In genomic region chr3:122514123-122515019, GRCh38 we compare ENCODE assay signal across 8 cellular contexts. TPM values are rescaled to one million over a fixed set of nuclear protein-coding genes. Genes with fewer than 3 reads are reported as not detected.
DNase-seq lines count a peak whose midpoint lies in the region; ATAC-seq and TF ChIP-seq lines count a peak whose summit lies in the region.

KPNA1 (minus strand) TSS chr3:122514939; CDS start chr3:122496565, 18,374 bp downstream.

- H3K27me3 ChIP-seq in WERI-Rb-1 (ENCODE audit: insufficient read depth, low read depth, severe bottlenecking) (no peaks in the 10 kb centered on the region), breast epithelium (no peaks in the 10 kb centered on the region), iPS-20b (ENCODE audit: insufficient read depth, low read length) (no peaks in the 10 kb centered on the region)

- TF ChIP-seq CTCF in WERI-Rb-1 (IDR thresholded peaks at IDR 0.05; ENCODE audit: low read depth, low read length) (no peak), breast epithelium (IDR thresholded peaks at IDR 0.05) (no peak)

- peaks cover 5% of the 10 kb centered on the region for H3K36me3 ChIP-seq in WERI-Rb-1
- H3K36me3 ChIP-seq in breast epithelium: no peaks in the 10 kb centered on the region
- H3K36me3 ChIP-seq in iPS-20b (ENCODE audit: insufficient read depth, low read depth, low read length): no peaks in the 10 kb centered on the region

- peak; percentile 77 for TF ChIP-seq POLR2A in breast epithelium (IDR thresholded peaks at IDR 0.05)

- peak within 1 kb of the TSS; percentile 92 for H3K4me3 ChIP-seq in WERI-Rb-1 (ENCODE audit: low read depth, low read length)
- H3K4me3 ChIP-seq in breast epithelium: peak within 1 kb of the TSS; percentile 85 to 91 (median 88)
- peak within 1 kb of the TSS; percentile 81 for H3K4me3 ChIP-seq in iPS-20b (ENCODE audit: low read length)
- H3K4me3 ChIP-seq in skin epidermis: peak within 1 kb of the TSS; percentile 80 to 95 (median 93)

- H3K4me1 ChIP-seq in breast epithelium: peaks cover 0 to 7% of the 10 kb centered on the region in 2 donors
- peaks cover 18% of the 10 kb centered on the region for H3K4me1 ChIP-seq in iPS-20b (ENCODE audit: insufficient read depth, low read length)

- in situ Hi-C loops in ACHN (cut with HindIII; ENCODE audit: low pct_ligation_motif_present, low pct_unique_long_range_greater_than_20kb, low sequenced_read_pairs): no loop called here

- peak within 1 kb of the TSS; percentile 99 for H3K27ac ChIP-seq in WERI-Rb-1
- H3K27ac ChIP-seq in breast epithelium: peak within 1 kb of the TSS; percentile 98 to 99
- H3K27ac ChIP-seq in iPS-20b (ENCODE audit: low read length): peak within 1 kb of the TSS; percentile 63
- H3K27ac ChIP-seq in skin epidermis: peak within 1 kb of the TSS; percentile 82 to 99 (median 95)

- peak; percentile 87 for ATAC-seq in GM18868 (IDR thresholded peaks at IDR 0.05; ENCODE audit: unreplicated experiment)
- ATAC-seq in HG03103 (IDR thresholded peaks at IDR 0.05; ENCODE audit: low read depth, unreplicated experiment): peak; percentile 82

- peak within 1 kb of the TSS; percentile 89; the same call in 1 of the 2 replicates for H3K9ac ChIP-seq in iPS-20b (ENCODE audit: low read depth, low read length)

- DNase-seq in ACHN (peak; percentile 86), NCI-H2196 (lab: John Stamatoyannopoulos, UW; ENCODE audit: unreplicated experiment) (peak; percentile 95), WERI-Rb-1 (peak; percentile 87), breast epithelium (ENCODE audit: low spot score in 2 of 2) (peak; percentile 78 to 82)

- intact Hi-C loops in breast epithelium (cut with DNase I; ENCODE audit: low total_unique reads): no loop called here

- H3K9me3 ChIP-seq in WERI-Rb-1 (ENCODE audit: severe bottlenecking) (no peaks in the 10 kb centered on the region), breast epithelium (no peaks in the 10 kb centered on the region), iPS-20b (ENCODE audit: insufficient read depth, low read depth, low read length) (no peaks in the 10 kb centered on the region)

RNA-seq across cellular contexts. Expression of gene KPNA1, which starts in this region (rescaled TPM):
- 10 to 100 TPM; 40.3 to 51.7 (median 42.4) TPM for total RNA-seq in breast epithelium

Comparison
In these comparisons a context has a peak if more than half of its experiments do, and no peak if none do; other contexts are left out.
1. Peak in every context shown above with its lines: DNase-seq, ATAC-seq, H3K4me3 ChIP-seq and H3K27ac ChIP-seq.